1 cellular context compared by ENCODE assay signal in genomic region chr16:53922067-53922804, GRCh38.
TF ChIP-seq lines count a peak whose summit lies in the region.

No MANE protein-coding gene starts in this region.

TF ChIP-seq in IMR-90, 13 proteins besides CTCF, POLR2A, EP300 and RAD21 (continued from another document):
- TF ChIP-seq MAZ (IDR thresholded peaks at IDR 0.05; ENCODE audit: borderline replicate concordance, low read depth, low read length): no peak
- TF ChIP-seq USF2 (IDR thresholded peaks at IDR 0.05; ENCODE audit: low read depth, low read length): no peak
- TF ChIP-seq CEBPB (IDR thresholded peaks at IDR 0.05; ENCODE audit: low read depth, low read length): no peak
- no peak for TF ChIP-seq MAFK (IDR thresholded peaks at IDR 0.05; ENCODE audit: low read depth, low read length)
- no peak for TF ChIP-seq RCOR1 (IDR thresholded peaks at IDR 0.05; ENCODE audit: insufficient replicate concordance, low read length)
